ENCODE assay signal across 8 cellular contexts in genomic region chr19:51887522-51888498, GRCh38. TPM values are rescaled to one million over a fixed set of nuclear protein-coding genes. Genes with fewer than 3 reads are reported as not detected.
A peak's percentile ranks its signal among the peaks of the same experiment; 100 is the strongest.
DNase-seq lines count a peak whose midpoint lies in the region; ATAC-seq and TF ChIP-seq lines count a peak whose summit lies in the region.

ZNF577 (minus strand) TSS chr19:51887951; CDS start chr19:51880382, 7,569 bp downstream.

- no peak within 1 kb of the TSS for H3K27ac ChIP-seq in CD4-positive, alpha-beta T cell (ENCODE audit: low read depth, low read length)

- H3K4me3 Mint-ChIP-seq in CD4-positive, alpha-beta T cell: peak within 1 kb of the TSS; percentile 97
- peak within 1 kb of the TSS; percentile 86 for H3K4me3 Mint-ChIP-seq in activated T-cell treated with anti-CD3 and anti-CD28 coated beads, Interleukin-2, amount 50 U/mL, for 4 hours
- peak within 1 kb of the TSS; percentile 92 for H3K4me3 Mint-ChIP-seq in mesothelial cell of epicardium

- peak; percentile 42 for TF ChIP-seq POLR2A in erythroblast (IDR thresholded peaks at IDR 0.05; ENCODE audit: low read length)

- DNase-seq in CD4-positive, alpha-beta T cell: peak; percentile 27 to 77 (median 42)
- DNase-seq in NCI-H524 (lab: John Stamatoyannopoulos, UW) (peak; percentile 88 to 96), erythroblast (lab: John Stamatoyannopoulos, UW) (peak; percentile 87 to 92), mesothelial cell of epicardium (ENCODE audit: low spot score in 2 of 2, unreplicated experiment in 2 of 2) (peak; percentile 70 to 86), NCI-H510A (lab: John Stamatoyannopoulos, UW) (no peak)
- DNase-seq in activated T-cell treated with anti-CD3 and anti-CD28 coated beads, Interleukin-2, amount 50 U/mL, for 4 hours: peak; percentile 52
- DNase-seq in stimulated activated CD8-positive, alpha-beta memory T cell treated with anti-CD3 and anti-CD28 coated beads, Interleukin-12 subunit alpha, Interleukin-12 subunit beta, amount 100 ng/mL, for 1 hour (ENCODE audit: low read depth): peak; percentile 42

- CTCF ChIA-PET in CD4-positive, alpha-beta T cell (lab: Charles Lee): no interaction called here

- H3K9me3 Mint-ChIP-seq in CD4-positive, alpha-beta T cell: peaks cover 7% of the 10 kb centered on the region
- H3K9me3 Mint-ChIP-seq in activated T-cell treated with anti-CD3 and anti-CD28 coated beads, Interleukin-2, amount 50 U/mL, for 4 hours: peaks cover 62% of the 10 kb centered on the region
- H3K9me3 Mint-ChIP-seq in mesothelial cell of epicardium: peaks cover 60% of the 10 kb centered on the region

- intact Hi-C loops in CD4-positive, alpha-beta T cell (cut with DNase I, micrococcal nuclease): loop anchor here (5.0 kb wide), 2 partner anchors 39 to 99 kb away; partner anchors contain the start of genes ZNF350 (in 1 of the 2) and ZNF613 (in 1 of the 2)

- peaks cover 97% of the 10 kb centered on the region for H3K36me3 Mint-ChIP-seq in CD4-positive, alpha-beta T cell (ENCODE audit: low read depth)
- peaks cover 64% of the 10 kb centered on the region for H3K36me3 Mint-ChIP-seq in activated T-cell treated with anti-CD3 and anti-CD28 coated beads, Interleukin-2, amount 50 U/mL, for 4 hours (ENCODE audit: insufficient read depth)
- peaks cover 55% of the 10 kb centered on the region for H3K36me3 Mint-ChIP-seq in mesothelial cell of epicardium

- no peak for TF ChIP-seq CTCF in CD4-positive, alpha-beta T cell (IDR thresholded peaks at IDR 0.05)
- TF ChIP-seq CTCF in mesothelial cell of epicardium (IDR thresholded peaks at IDR 0.05; ENCODE audit: unreplicated experiment): no peak

- peak within 1 kb of the TSS; percentile 87 for H3K27ac Mint-ChIP-seq in CD4-positive, alpha-beta T cell
- H3K27ac Mint-ChIP-seq in mesothelial cell of epicardium: peak within 1 kb of the TSS; percentile 100

- no peaks in the 10 kb centered on the region for H3K27me3 ChIP-seq in CD4-positive, alpha-beta T cell (ENCODE audit: control insufficient read depth, insufficient read depth, low read length)

- ATAC-seq in CD4-positive, alpha-beta T cell (ENCODE audit: poor library complexity): peak; percentile 89
- peak; percentile 65 to 66 for ATAC-seq in activated T-cell treated with anti-CD3 and anti-CD28 coated beads, Interleukin-2, amount 50 U/mL, for 4 hours
- ATAC-seq in HG03196 (IDR thresholded peaks at IDR 0.05; ENCODE audit: unreplicated experiment): no peak

- POLR2A ChIA-PET in CD4-positive, alpha-beta T cell (lab: Charles Lee): no interaction called here

- H3K9me3 ChIP-seq in CD4-positive, alpha-beta T cell (ENCODE audit: control insufficient read depth, low read length): peaks cover 99% of the 10 kb centered on the region

- H3K27me3 Mint-ChIP-seq in CD4-positive, alpha-beta T cell: no peaks in the 10 kb centered on the region
- no peaks in the 10 kb centered on the region for H3K27me3 Mint-ChIP-seq in activated T-cell treated with anti-CD3 and anti-CD28 coated beads, Interleukin-2, amount 50 U/mL, for 4 hours (ENCODE audit: low read depth)
- H3K27me3 Mint-ChIP-seq in mesothelial cell of epicardium (ENCODE audit: low read depth): no peaks in the 10 kb centered on the region

- H3K4me1 Mint-ChIP-seq in CD4-positive, alpha-beta T cell (ENCODE audit: low read depth): peaks cover 17% of the 10 kb centered on the region
- H3K4me1 Mint-ChIP-seq in activated T-cell treated with anti-CD3 and anti-CD28 coated beads, Interleukin-2, amount 50 U/mL, for 4 hours (ENCODE audit: low read depth): no peaks in the 10 kb centered on the region
- H3K4me1 Mint-ChIP-seq in mesothelial cell of epicardium: peaks cover 6% of the 10 kb centered on the region

RNA-seq across cellular contexts. Expression of gene ZNF577, which starts in this region (rescaled TPM):
- 10 to 100 TPM in 1 of 2 experiments, 1 to 10 TPM in 1; 8.0 to 10.3 TPM for total RNA-seq in CD4-positive, alpha-beta T cell
- 1 to 10 TPM; 2.8 to 4.8 (median 3.5) TPM for total RNA-seq in activated T-cell treated with anti-CD3 and anti-CD28 coated beads, Interleukin-2, amount 50 U/mL, for 4 hours
- total RNA-seq in mesothelial cell of epicardium: 23.0 to 27.4 TPM (median 23.1 TPM) in 3 replicates
